Comparison of ENCODE assay signal across 27 cellular contexts in the genomic region with DNA sequence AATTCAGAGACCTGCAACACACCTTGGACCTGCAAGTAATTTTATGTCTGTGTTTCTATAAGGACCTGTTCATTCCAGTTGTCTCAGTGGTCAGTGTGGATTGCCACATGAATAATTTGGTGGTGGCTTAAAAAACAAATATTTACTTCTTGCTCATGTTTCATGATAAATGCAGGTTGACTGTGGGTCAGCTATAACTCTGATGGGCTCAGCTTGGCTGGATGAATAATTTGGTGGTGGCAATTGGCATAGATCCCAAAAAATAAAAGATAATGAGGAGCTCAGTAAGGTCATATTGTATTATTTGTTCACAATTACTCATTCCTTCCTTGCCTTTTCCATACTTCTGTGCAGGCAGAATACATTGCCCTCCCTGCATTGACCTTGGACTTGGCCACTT. TPM values are rescaled to one million over a fixed set of nuclear protein-coding genes. Genes with fewer than 3 reads are reported as not detected.
"Had no signal": no experiment of that assay in that cellular context is flagged by ENCODE, and none has a peak within 500 bp of the region (broad histone marks: within the 10 kb centered on the region; RNA-seq: fewer than 3 reads in every experiment).

No MANE protein-coding gene starts in this region.

- FAIRE-seq: RCC 7860, TTC549 had no signal

- H3K36me3 ChIP-seq: colonic mucosa had no signal

- H3K27ac Mint-ChIP-seq: activated B cell treated with CpG ODN at 0.5 μM for 24 hours; activated CD4-positive, alpha-beta memory T cell treated with anti-CD3 and anti-CD28 coated beads, Interleukin-2, amount 10 ng/mL, durations not matched to agents 7 days and 5 days; activated CD4-positive, alpha-beta T cell treated with anti-CD3 and anti-CD28 coated beads, Interleukin-2, amount 10 ng/mL, durations not matched to agents 7 days and 5 days; activated naive CD4-positive, alpha-beta T cell treated with anti-CD3 and anti-CD28 coated beads for 36 hours; activated naive CD8-positive, alpha-beta T cell; activated T-helper 17 cell treated with anti-CD3 and anti-CD28 coated beads, Interleukin-2, amount 50 U/mL, for 72 hours; T-cell had no signal

- H3K36me3 Mint-ChIP-seq: activated naive CD8-positive, alpha-beta T cell; T-cell had no signal

- H3K4me3 Mint-ChIP-seq: activated B cell treated with CpG ODN at 0.5 μM for 24 hours; activated CD4-positive, alpha-beta memory T cell treated with anti-CD3 and anti-CD28 coated beads, Interleukin-2, amount 10 ng/mL, durations not matched to agents 7 days and 5 days; activated CD4-positive, alpha-beta T cell treated with anti-CD3 and anti-CD28 coated beads, Interleukin-2, amount 10 ng/mL, durations not matched to agents 7 days and 5 days; activated naive CD4-positive, alpha-beta T cell treated with anti-CD3 and anti-CD28 coated beads for 36 hours; activated naive CD8-positive, alpha-beta T cell; activated T-helper 17 cell treated with anti-CD3 and anti-CD28 coated beads, Interleukin-2, amount 50 U/mL, for 72 hours; T-cell had no signal

- H3K9me3 Mint-ChIP-seq: activated B cell treated with CpG ODN at 0.5 μM for 24 hours; activated CD4-positive, alpha-beta memory T cell treated with anti-CD3 and anti-CD28 coated beads, Interleukin-2, amount 10 ng/mL, durations not matched to agents 7 days and 5 days; activated CD4-positive, alpha-beta T cell treated with anti-CD3 and anti-CD28 coated beads, Interleukin-2, amount 10 ng/mL, durations not matched to agents 7 days and 5 days; activated naive CD4-positive, alpha-beta T cell treated with anti-CD3 and anti-CD28 coated beads for 36 hours; activated T-helper 17 cell treated with anti-CD3 and anti-CD28 coated beads, Interleukin-2, amount 50 U/mL, for 72 hours; T-cell had no signal

- H3K27ac ChIP-seq: colonic mucosa had no signal

- DNase-seq: activated B cell treated with CpG ODN at 0.5 μM for 24 hours; activated CD4-positive, alpha-beta memory T cell treated with anti-CD3 and anti-CD28 coated beads, Interleukin-2, amount 10 ng/mL, durations not matched to agents 7 days and 5 days; activated CD4-positive, alpha-beta T cell treated with anti-CD3 and anti-CD28 coated beads for 1 hour; activated CD4-positive, alpha-beta T cell treated with anti-CD3 and anti-CD28 coated beads, Interleukin-2, amount 10 ng/mL, durations not matched to agents 7 days and 5 days; activated gamma-delta T cell; activated naive CD4-positive, alpha-beta T cell treated with anti-CD3 and anti-CD28 coated beads for 36 hours; activated T-cell treated with anti-CD3 and anti-CD28 coated beads for 4 hours; activated T-cell treated with anti-CD3 and anti-CD28 coated beads, Interleukin-2, amount 50 U/mL, for 48 hours; colonic mucosa; NCI-H1105 treated with DMSO at 0.1 percent for 48 hours; NCI-H1436 treated with DMSO at 0.1 percent for 48 hours; NCI-H1930; NCI-H2171; NCI-H345; NCI-H510A; NCI-H526 treated with DMSO at 0.1 percent for 48 hours; NK-92 treated with Interleukin-12 subunit alpha and Interleukin-12 subunit beta, amount 100 ng/mL, for 24 hours; OCI-M1; SHP77; T-cell; T-helper 2 cell; T1000 had no signal

- H3K4me3 ChIP-seq: colonic mucosa had no signal

- H3K27me3 Mint-ChIP-seq: activated B cell treated with CpG ODN at 0.5 μM for 24 hours; activated CD4-positive, alpha-beta memory T cell treated with anti-CD3 and anti-CD28 coated beads, Interleukin-2, amount 10 ng/mL, durations not matched to agents 7 days and 5 days; activated naive CD8-positive, alpha-beta T cell; activated T-helper 17 cell treated with anti-CD3 and anti-CD28 coated beads, Interleukin-2, amount 50 U/mL, for 72 hours; T-cell had no signal

- H3K27me3 ChIP-seq: colonic mucosa had no signal

- H3K4me1 ChIP-seq: colonic mucosa had no signal

- H3K9me3 ChIP-seq: colonic mucosa had no signal

RNA-seq across cellular contexts. Expression of gene SCRG1, which starts 18.9 kb away (rescaled TPM):
- total RNA-seq: activated B cell treated with CpG ODN at 0.5 μM for 24 hours; activated CD4-positive, alpha-beta memory T cell treated with anti-CD3 and anti-CD28 coated beads, Interleukin-2, amount 10 ng/mL, durations not matched to agents 7 days and 5 days; activated CD4-positive, alpha-beta T cell treated with anti-CD3 and anti-CD28 coated beads, Interleukin-2, amount 10 ng/mL, durations not matched to agents 7 days and 5 days; activated CD8-positive, alpha-beta memory T cell treated with anti-CD3 and anti-CD28 coated beads for 36 hours; activated naive CD4-positive, alpha-beta T cell treated with anti-CD3 and anti-CD28 coated beads for 36 hours; activated T-helper 17 cell treated with anti-CD3 and anti-CD28 coated beads, Interleukin-2, amount 50 U/mL, for 72 hours; T-cell had no signal
